Comparison of ENCODE assay signal across 19 cellular contexts in genomic region chr7:137258552-137258951, GRCh38.
"Had no signal": no experiment of that assay in that cellular context is flagged by ENCODE, and none has a peak within 500 bp of the region (broad histone marks: within the 10 kb centered on the region; RNA-seq: fewer than 3 reads in every experiment).

No MANE protein-coding gene starts in this region.

- H3K4me2 ChIP-seq: hepatocyte had no signal

- ATAC-seq: gastrocnemius medialis; left colon; mucosa of descending colon; naive thymus-derived CD8-positive, alpha-beta T cell had no signal

- H3K27ac Mint-ChIP-seq: naive thymus-derived CD8-positive, alpha-beta T cell had no signal

- H3K9me3 ChIP-seq: esophagus muscularis mucosa, gastrocnemius medialis, mucosa of descending colon, neutrophil, right atrium auricular region, thoracic aorta, transverse colon had no signal

- H3K4me3 Mint-ChIP-seq: naive thymus-derived CD8-positive, alpha-beta T cell had no signal

- H3K79me2 ChIP-seq: hepatocyte had no signal

- DNase-seq: effector memory CD4-positive, alpha-beta T cell; gastrocnemius medialis; left colon; mammary epithelial cell; mucosa of descending colon; naive thymus-derived CD8-positive, alpha-beta T cell; posterior cingulate gyrus; small intestine; stimulated activated CD4-positive, alpha-beta T cell treated with anti-CD3 and anti-CD28 coated beads, Interleukin-12 subunit alpha, Interleukin-12 subunit beta, amount 100 ng/mL, for 4 hours; stimulated activated naive CD4-positive, alpha-beta T cell; stomach; substantia nigra; transverse colon had no signal

- H2AFZ ChIP-seq: hepatocyte had no signal

- H3K36me3 Mint-ChIP-seq: naive thymus-derived CD8-positive, alpha-beta T cell had no signal

- H3K4me1 ChIP-seq: esophagus muscularis mucosa, gastrocnemius medialis, right atrium auricular region, stomach, transverse colon had no signal

- H3K27me3 ChIP-seq: esophagus muscularis mucosa, gastrocnemius medialis, hepatocyte, neutrophil, right atrium auricular region, stomach, transverse colon had no signal

- H3K4me1 Mint-ChIP-seq: naive thymus-derived CD8-positive, alpha-beta T cell had no signal

- H3K27me3 Mint-ChIP-seq: naive thymus-derived CD8-positive, alpha-beta T cell had no signal

- H3K27ac ChIP-seq: epithelial cell of prostate, esophagus muscularis mucosa, gastrocnemius medialis, hepatocyte, neutrophil, right atrium auricular region, stomach, thoracic aorta, transverse colon had no signal
